ENCODE assay signal across 9 cellular contexts in genomic region chr9:76419782-76420380, GRCh38. TPM values are rescaled to one million over a fixed set of nuclear protein-coding genes. Genes with fewer than 3 reads are reported as not detected.
DNase-seq lines count a peak whose midpoint lies in the region; ATAC-seq, FAIRE-seq and TF ChIP-seq lines count a peak whose summit lies in the region.
"Had no signal": no experiment of that assay in that cellular context is flagged by ENCODE, and none has a peak within 500 bp of the region (broad histone marks: within the 10 kb centered on the region; RNA-seq: fewer than 3 reads in every experiment).

No MANE protein-coding gene starts in this region.

- DNase-seq in AG20443 (ENCODE audit: low spot score), result peak; percentile 50
- DNase-seq in GM20000 (ENCODE audit: low spot score), result no peak
- DNase-seq in kidney, result no peak
- no peak for DNase-seq in stomach

- no peaks in the 10 kb centered on the region for H3F3A ChIP-seq in SU-DHL-6 (ENCODE audit: insufficient read depth)

- H4K20me1 ChIP-seq in SU-DHL-6 (ENCODE audit: low read depth, low read length), result no peaks in the 10 kb centered on the region

- H3K27ac ChIP-seq in SU-DHL-6 (ENCODE audit: low read depth, low read length), result no peak overlapping the region
- no peak overlapping the region for H3K27ac ChIP-seq in kidney (ENCODE audit: low read depth in 2 of 2, low read length in 2 of 2)
- H3K27ac ChIP-seq in stomach, result no peak overlapping the region

- TF ChIP-seq POLR2A in stomach (IDR thresholded peaks at IDR 0.05), result no peak

- H3K4me3 ChIP-seq in SU-DHL-6 (ENCODE audit: insufficient read depth, low read length, poor library complexity, severe bottlenecking) (no peak overlapping the region), kidney (ENCODE audit: low read length in 2 of 2) (no peak overlapping the region), stomach (no peak overlapping the region)
- H3K4me3 ChIP-seq: lung had no signal

- TF ChIP-seq EP300 in stomach (IDR thresholded peaks at IDR 0.05), result no peak

- no peak overlapping the region for H3K4me2 ChIP-seq in SU-DHL-6 (ENCODE audit: low read depth, low read length, poor library complexity, severe bottlenecking)

- TF ChIP-seq CTCF in GM20000 (IDR thresholded peaks at IDR 0.05; ENCODE audit: extremely low read depth, missing control alignments), result peak; percentile 34
- TF ChIP-seq CTCF in SU-DHL-6 (IDR thresholded peaks at IDR 0.05; ENCODE audit: insufficient read depth, low read length, poor library complexity, severe bottlenecking), result peak; percentile 58
- TF ChIP-seq CTCF in kidney (IDR thresholded peaks at IDR 0.05; ENCODE audit: borderline replicate concordance, extremely low read depth, insufficient read depth), result peak; percentile 17
- TF ChIP-seq CTCF in stomach (IDR thresholded peaks at IDR 0.05), result peak in 1 of 7 experiments; percentile 46

- WGBS in stomach, 5 donors, result 71 to 82% (median 76%) methylated on average over 2 of the region's 2 CpGs

- H3K36me3 ChIP-seq in SU-DHL-6 (ENCODE audit: low read length) (no peaks in the 10 kb centered on the region), kidney (ENCODE audit: control insufficient read depth in 1 of 2, insufficient read depth in 2 of 2, low read length in 2 of 2) (no peaks in the 10 kb centered on the region), stomach (no peaks in the 10 kb centered on the region)

- H3K9ac ChIP-seq in SU-DHL-6 (ENCODE audit: low read length), result no peak overlapping the region
- no peak overlapping the region for H3K9ac ChIP-seq in kidney (ENCODE audit: low read length in 2 of 2)

- ATAC-seq in HG03354 (IDR thresholded peaks at IDR 0.05; ENCODE audit: poor library complexity, severe bottlenecking, unreplicated experiment) (no peak), HG03378 (IDR thresholded peaks at IDR 0.05; ENCODE audit: unreplicated experiment) (no peak), GM21390 (IDR thresholded peaks at IDR 0.05; ENCODE audit: unreplicated experiment) (no peak)

- H3K9me3 ChIP-seq in SU-DHL-6 (ENCODE audit: insufficient read depth, low read length), result no peaks in the 10 kb centered on the region
- no peaks in the 10 kb centered on the region for H3K9me3 ChIP-seq in kidney (ENCODE audit: control insufficient read depth in 1 of 2, low read length in 2 of 2)
- peaks cover 0 to under 1% (median 0%) of the 10 kb centered on the region in 4 donors for H3K9me3 ChIP-seq in stomach

- FAIRE-seq in kidney (lab: Jason Lieb, UNC), result no peak

- H3K79me2 ChIP-seq in SU-DHL-6 (ENCODE audit: insufficient read depth, low read length), result no peaks in the 10 kb centered on the region

- intact Hi-C loops in kidney (cut with DNase I), result no loop called here
- intact Hi-C loops in stomach (cut with DNase I; ENCODE audit: low total_unique reads), result no loop called here

- H3K9me2 ChIP-seq in SU-DHL-6 (replicated peaks; ENCODE audit: insufficient read depth, low read length), result no peaks in the 10 kb centered on the region

- no peak overlapping the region for H2AFZ ChIP-seq in SU-DHL-6 (ENCODE audit: low read depth, low read length, severe bottlenecking)

- no peaks in the 10 kb centered on the region for H3K4me1 ChIP-seq in kidney (ENCODE audit: control insufficient read depth in 1 of 2, insufficient read depth in 1 of 2, low read depth in 1 of 2, low read length in 2 of 2)
- peaks cover 11 to 25% (median 12%) of the 10 kb centered on the region in 4 donors for H3K4me1 ChIP-seq in stomach

- H3K27me3 ChIP-seq in SU-DHL-6 (ENCODE audit: low read length) (no peaks in the 10 kb centered on the region), stomach (no peaks in the 10 kb centered on the region)

RNA-seq across cellular contexts. Expression of gene RFK, which starts 25.7 kb away (rescaled TPM):
- total RNA-seq in kidney (40.3 TPM), stomach (10 to 100 TPM in 3 of 5 donors, 1 to 10 TPM in 2; 3.8 to 36.7 (median 26.8) TPM)
- polyA plus RNA-seq in kidney (ENCODE audit: insufficient read depth, low read depth, low replicate concordance) (20.6 TPM), stomach (10 to 100 TPM; 10.2 to 57.7 (median 29.5) TPM)

RNA-seq across cellular contexts. Expression of gene GCNT1, which starts 39.1 kb away (rescaled TPM):
- total RNA-seq in kidney, result 8.3 TPM
- 0.88 TPM for polyA plus RNA-seq in kidney (ENCODE audit: insufficient read depth, low read depth, low replicate concordance)
- 100 to 1,000 TPM in 2 of 5 donors, 10 to 100 TPM in 2, 1 to 10 TPM in 1; 7.0 to 136 (median 18.7) TPM for total RNA-seq in stomach
- polyA plus RNA-seq in stomach, result 10 to 100 TPM in 1 of 3 donors, 1 to 10 TPM in 2; 3.1 to 10.1 (median 5.4) TPM
